1 cellular context compared by ENCODE assay signal in the genomic region with DNA sequence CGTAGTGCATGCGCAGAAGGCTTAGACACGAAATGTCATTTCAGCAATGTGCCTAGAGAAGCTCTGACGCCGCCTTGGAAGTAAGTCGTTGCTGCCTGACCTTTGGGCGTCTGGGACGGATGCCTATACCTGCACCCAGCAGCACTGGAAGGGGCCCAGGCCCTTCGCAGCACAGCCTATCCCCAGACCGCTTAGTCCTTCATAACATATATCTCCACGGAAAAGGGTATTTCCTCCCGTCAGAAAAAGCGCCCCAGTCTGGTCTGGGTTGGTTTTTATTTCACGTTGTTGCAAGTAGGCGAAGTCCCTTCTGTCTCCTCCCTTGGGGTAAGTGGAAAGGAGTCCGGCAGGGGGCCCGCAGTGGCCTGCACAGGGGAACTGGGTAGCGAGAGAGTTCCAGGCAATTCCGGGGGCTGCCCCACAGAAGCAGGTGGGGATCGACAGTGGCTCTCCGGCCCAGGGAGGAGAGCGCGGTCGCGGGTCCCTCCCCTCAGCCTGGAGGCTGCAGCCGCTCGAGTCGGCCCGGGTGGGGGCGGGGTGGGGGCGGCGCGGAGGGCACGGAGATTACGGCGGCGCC.
A peak's percentile ranks its signal among the peaks of the same experiment; 100 is the strongest.
TF ChIP-seq lines count a peak whose summit lies in the region.

No MANE protein-coding gene starts in this region.

TF ChIP-seq in HEK293, 187 proteins besides CTCF, POLR2A, EP300 and RAD21 (continued from another document and continues in another):
- TF ChIP-seq OSR2 (tag by site-specific recombination; IDR thresholded peaks at IDR 0.05) (no peak), ZBTB21 (tag by site-specific recombination; IDR thresholded peaks at IDR 0.05) (no peak), ZNF157 (tag by site-specific recombination; IDR thresholded peaks at IDR 0.05) (no peak), ZNF645 (tag by site-specific recombination; IDR thresholded peaks at IDR 0.05) (no peak), ZNF140 (tag by site-specific recombination; IDR thresholded peaks at IDR 0.05) (no peak), ZNF837 (tag by site-specific recombination; IDR thresholded peaks at IDR 0.05) (no peak), REPIN1 (tag by site-specific recombination; IDR thresholded peaks at IDR 0.05; ENCODE audit: low read depth) (no peak), ZNF596 (tag by site-specific recombination; IDR thresholded peaks at IDR 0.05) (no peak), ZNF555 (tag by site-specific recombination; conservative IDR thresholded peaks at IDR 0.05) (no peak), ZEB2 (tag by site-specific recombination; IDR thresholded peaks at IDR 0.05) (peak; percentile 80), ZNF394 (tag by site-specific recombination; IDR thresholded peaks at IDR 0.05; ENCODE audit: borderline replicate concordance) (peak; percentile 68), HOXC10 (CRISPR knock-in tag; IDR thresholded peaks at IDR 0.05) (no peak), ZNF449 (tag by site-specific recombination; IDR thresholded peaks at IDR 0.05) (no peak), ZNF768 (tag by site-specific recombination; IDR thresholded peaks at IDR 0.05) (no peak), YY1 (tag by site-specific recombination; IDR thresholded peaks at IDR 0.05) (no peak), ZNF510 (tag by site-specific recombination; IDR thresholded peaks at IDR 0.05; ENCODE audit: insufficient replicate concordance) (no peak), SP3 (tag by site-specific recombination; IDR thresholded peaks at IDR 0.05) (0 out of 2 replicates have a peak, but pooled peaks have one; percentile 2), ZNF362 (tag by site-specific recombination; IDR thresholded peaks at IDR 0.05) (no peak), ZNF600 (tag by site-specific recombination; IDR thresholded peaks at IDR 0.05) (peak; percentile 86), ZNF423 (tag by site-specific recombination; IDR thresholded peaks at IDR 0.05) (no peak), EGR2 (tag by site-specific recombination; IDR thresholded peaks at IDR 0.05; ENCODE audit: low read depth) (no peak), ZNF239 (tag by site-specific recombination; IDR thresholded peaks at IDR 0.05) (no peak), ZNF311 (tag by site-specific recombination; IDR thresholded peaks at IDR 0.05; ENCODE audit: borderline replicate concordance) (no peak), ZNF677 (tag by site-specific recombination; IDR thresholded peaks at IDR 0.05) (no peak), ZNF560 (tag by site-specific recombination; IDR thresholded peaks at IDR 0.05; ENCODE audit: borderline replicate concordance) (no peak), ZSCAN23 (tag by site-specific recombination; IDR thresholded peaks at IDR 0.05) (no peak), ZIC2 (tag by site-specific recombination; IDR thresholded peaks at IDR 0.05) (no peak), KLF10 (tag by site-specific recombination; IDR thresholded peaks at IDR 0.05) (no peak), SCRT2 (tag by site-specific recombination; IDR thresholded peaks at IDR 0.05) (no peak), ZNF202 (tag by site-specific recombination; IDR thresholded peaks at IDR 0.05; ENCODE audit: borderline replicate concordance) (no peak), ZNF664 (tag by site-specific recombination; IDR thresholded peaks at IDR 0.05) (no peak), KLF1 (tag by site-specific recombination; IDR thresholded peaks at IDR 0.05) (no peak), ZNF610 (tag by site-specific recombination; IDR thresholded peaks at IDR 0.05; ENCODE audit: borderline replicate concordance) (no peak), ZNF404 (tag by site-specific recombination; IDR thresholded peaks at IDR 0.05) (no peak), ZNF580 (tag by site-specific recombination; IDR thresholded peaks at IDR 0.05) (no peak), ZNF16 (tag by site-specific recombination; IDR thresholded peaks at IDR 0.05; ENCODE audit: low read depth) (no peak), ZNF248 (tag by site-specific recombination; IDR thresholded peaks at IDR 0.05) (no peak)
- TF ChIP-seq, protein P1, sequence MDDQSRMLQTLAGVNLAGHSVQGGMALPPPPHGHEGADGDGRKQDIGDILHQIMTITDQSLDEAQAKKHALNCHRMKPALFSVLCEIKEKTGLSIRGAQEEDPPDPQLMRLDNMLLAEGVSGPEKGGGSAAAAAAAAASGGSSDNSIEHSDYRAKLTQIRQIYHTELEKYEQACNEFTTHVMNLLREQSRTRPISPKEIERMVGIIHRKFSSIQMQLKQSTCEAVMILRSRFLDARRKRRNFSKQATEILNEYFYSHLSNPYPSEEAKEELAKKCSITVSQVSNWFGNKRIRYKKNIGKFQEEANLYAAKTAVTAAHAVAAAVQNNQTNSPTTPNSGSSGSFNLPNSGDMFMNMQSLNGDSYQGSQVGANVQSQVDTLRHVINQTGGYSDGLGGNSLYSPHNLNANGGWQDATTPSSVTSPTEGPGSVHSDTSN (CRISPR knock-in tag; IDR thresholded peaks at IDR 0.05), result 0 out of 2 replicates have a peak, but pooled peaks have one; percentile 18
- TF ChIP-seq, protein P2, sequence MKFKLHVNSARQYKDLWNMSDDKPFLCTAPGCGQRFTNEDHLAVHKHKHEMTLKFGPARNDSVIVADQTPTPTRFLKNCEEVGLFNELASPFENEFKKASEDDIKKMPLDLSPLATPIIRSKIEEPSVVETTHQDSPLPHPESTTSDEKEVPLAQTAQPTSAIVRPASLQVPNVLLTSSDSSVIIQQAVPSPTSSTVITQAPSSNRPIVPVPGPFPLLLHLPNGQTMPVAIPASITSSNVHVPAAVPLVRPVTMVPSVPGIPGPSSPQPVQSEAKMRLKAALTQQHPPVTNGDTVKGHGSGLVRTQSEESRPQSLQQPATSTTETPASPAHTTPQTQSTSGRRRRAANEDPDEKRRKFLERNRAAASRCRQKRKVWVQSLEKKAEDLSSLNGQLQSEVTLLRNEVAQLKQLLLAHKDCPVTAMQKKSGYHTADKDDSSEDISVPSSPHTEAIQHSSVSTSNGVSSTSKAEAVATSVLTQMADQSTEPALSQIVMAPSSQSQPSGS (tag by site-specific recombination; IDR thresholded peaks at IDR 0.05; ENCODE audit: low read depth), result no peak
- TF ChIP-seq, protein P3, sequence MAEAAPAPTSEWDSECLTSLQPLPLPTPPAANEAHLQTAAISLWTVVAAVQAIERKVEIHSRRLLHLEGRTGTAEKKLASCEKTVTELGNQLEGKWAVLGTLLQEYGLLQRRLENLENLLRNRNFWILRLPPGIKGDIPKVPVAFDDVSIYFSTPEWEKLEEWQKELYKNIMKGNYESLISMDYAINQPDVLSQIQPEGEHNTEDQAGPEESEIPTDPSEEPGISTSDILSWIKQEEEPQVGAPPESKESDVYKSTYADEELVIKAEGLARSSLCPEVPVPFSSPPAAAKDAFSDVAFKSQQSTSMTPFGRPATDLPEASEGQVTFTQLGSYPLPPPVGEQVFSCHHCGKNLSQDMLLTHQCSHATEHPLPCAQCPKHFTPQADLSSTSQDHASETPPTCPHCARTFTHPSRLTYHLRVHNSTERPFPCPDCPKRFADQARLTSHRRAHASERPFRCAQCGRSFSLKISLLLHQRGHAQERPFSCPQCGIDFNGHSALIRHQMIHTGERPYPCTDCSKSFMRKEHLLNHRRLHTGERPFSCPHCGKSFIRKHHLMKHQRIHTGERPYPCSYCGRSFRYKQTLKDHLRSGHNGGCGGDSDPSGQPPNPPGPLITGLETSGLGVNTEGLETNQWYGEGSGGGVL (tag by site-specific recombination; IDR thresholded peaks at IDR 0.05), result no peak
- TF ChIP-seq, protein P4, sequence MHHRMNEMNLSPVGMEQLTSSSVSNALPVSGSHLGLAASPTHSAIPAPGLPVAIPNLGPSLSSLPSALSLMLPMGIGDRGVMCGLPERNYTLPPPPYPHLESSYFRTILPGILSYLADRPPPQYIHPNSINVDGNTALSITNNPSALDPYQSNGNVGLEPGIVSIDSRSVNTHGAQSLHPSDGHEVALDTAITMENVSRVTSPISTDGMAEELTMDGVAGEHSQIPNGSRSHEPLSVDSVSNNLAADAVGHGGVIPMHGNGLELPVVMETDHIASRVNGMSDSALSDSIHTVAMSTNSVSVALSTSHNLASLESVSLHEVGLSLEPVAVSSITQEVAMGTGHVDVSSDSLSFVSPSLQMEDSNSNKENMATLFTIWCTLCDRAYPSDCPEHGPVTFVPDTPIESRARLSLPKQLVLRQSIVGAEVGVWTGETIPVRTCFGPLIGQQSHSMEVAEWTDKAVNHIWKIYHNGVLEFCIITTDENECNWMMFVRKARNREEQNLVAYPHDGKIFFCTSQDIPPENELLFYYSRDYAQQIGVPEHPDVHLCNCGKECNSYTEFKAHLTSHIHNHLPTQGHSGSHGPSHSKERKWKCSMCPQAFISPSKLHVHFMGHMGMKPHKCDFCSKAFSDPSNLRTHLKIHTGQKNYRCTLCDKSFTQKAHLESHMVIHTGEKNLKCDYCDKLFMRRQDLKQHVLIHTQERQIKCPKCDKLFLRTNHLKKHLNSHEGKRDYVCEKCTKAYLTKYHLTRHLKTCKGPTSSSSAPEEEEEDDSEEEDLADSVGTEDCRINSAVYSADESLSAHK (tag by site-specific recombination; IDR thresholded peaks at IDR 0.05), result no peak
- TF ChIP-seq, protein P5, sequence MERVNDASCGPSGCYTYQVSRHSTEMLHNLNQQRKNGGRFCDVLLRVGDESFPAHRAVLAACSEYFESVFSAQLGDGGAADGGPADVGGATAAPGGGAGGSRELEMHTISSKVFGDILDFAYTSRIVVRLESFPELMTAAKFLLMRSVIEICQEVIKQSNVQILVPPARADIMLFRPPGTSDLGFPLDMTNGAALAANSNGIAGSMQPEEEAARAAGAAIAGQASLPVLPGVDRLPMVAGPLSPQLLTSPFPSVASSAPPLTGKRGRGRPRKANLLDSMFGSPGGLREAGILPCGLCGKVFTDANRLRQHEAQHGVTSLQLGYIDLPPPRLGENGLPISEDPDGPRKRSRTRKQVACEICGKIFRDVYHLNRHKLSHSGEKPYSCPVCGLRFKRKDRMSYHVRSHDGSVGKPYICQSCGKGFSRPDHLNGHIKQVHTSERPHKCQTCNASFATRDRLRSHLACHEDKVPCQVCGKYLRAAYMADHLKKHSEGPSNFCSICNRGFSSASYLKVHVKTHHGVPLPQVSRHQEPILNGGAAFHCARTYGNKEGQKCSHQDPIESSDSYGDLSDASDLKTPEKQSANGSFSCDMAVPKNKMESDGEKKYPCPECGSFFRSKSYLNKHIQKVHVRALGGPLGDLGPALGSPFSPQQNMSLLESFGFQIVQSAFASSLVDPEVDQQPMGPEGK (tag by site-specific recombination; IDR thresholded peaks at IDR 0.05), result peak; percentile 72
- TF ChIP-seq, protein P6, sequence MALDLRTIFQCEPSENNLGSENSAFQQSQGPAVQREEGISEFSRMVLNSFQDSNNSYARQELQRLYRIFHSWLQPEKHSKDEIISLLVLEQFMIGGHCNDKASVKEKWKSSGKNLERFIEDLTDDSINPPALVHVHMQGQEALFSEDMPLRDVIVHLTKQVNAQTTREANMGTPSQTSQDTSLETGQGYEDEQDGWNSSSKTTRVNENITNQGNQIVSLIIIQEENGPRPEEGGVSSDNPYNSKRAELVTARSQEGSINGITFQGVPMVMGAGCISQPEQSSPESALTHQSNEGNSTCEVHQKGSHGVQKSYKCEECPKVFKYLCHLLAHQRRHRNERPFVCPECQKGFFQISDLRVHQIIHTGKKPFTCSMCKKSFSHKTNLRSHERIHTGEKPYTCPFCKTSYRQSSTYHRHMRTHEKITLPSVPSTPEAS (tag by site-specific recombination; IDR thresholded peaks at IDR 0.05), result no peak
